1 cellular context compared by ENCODE assay signal in the genomic region with DNA sequence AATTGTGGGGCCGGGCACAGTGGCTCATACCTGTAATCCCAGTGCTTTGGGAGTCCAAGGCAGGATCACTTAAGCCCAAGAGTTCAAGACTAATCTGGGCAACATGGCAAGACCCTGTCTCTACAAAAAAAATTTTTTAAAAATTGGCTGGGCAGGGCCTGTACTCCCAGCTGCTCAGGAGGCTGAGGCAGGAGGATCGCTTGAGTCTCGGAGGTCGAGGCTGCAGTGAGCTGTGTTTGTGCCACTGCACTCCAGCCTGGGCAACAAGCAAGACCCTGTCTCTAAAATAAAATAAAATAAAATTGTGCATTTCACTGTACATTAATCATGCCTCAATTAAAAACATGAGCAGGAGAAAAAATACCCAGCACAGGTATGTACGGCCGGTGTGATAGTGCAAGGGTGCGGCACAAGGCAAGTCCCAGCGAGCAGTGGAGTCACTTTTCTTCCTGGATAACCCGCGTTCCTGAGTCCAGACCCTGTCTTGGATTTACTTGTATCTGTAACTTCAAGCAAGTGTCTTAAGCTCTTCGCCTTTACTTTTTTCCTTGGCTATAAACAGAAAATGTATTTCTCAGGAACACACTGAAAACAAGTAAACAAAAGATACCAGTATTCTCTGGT.
TF ChIP-seq lines count a peak whose summit lies in the region.

No MANE protein-coding gene starts in this region.

TF ChIP-seq in A549, 52 proteins besides CTCF, POLR2A, EP300 and RAD21:
- TF ChIP-seq EHMT2 (IDR thresholded peaks at IDR 0.05; ENCODE audit: low read depth) (no peak), RARB (CRISPR knock-in tag; IDR thresholded peaks at IDR 0.05) (no peak), SMC3 (IDR thresholded peaks at IDR 0.05) (no peak), JUNB (IDR thresholded peaks at IDR 0.05) (no peak), HOXA7 (CRISPR knock-in tag; IDR thresholded peaks at IDR 0.05) (no peak), POLR2AphosphoS2 (conservative IDR thresholded peaks at IDR 0.05; ENCODE audit: low read length) (no peak), SREBF2 (IDR thresholded peaks at IDR 0.05) (no peak), FOSL2 (IDR thresholded peaks at IDR 0.05) (no peak), FOSL2 (CRISPR knock-in tag; IDR thresholded peaks at IDR 0.05) (no peak), HOXB13 (CRISPR knock-in tag; IDR thresholded peaks at IDR 0.05; ENCODE audit: low read depth) (no peak), CBX8 (IDR thresholded peaks at IDR 0.05) (no peak), GATA3 (IDR thresholded peaks at IDR 0.05; ENCODE audit: borderline replicate concordance) (no peak)
- TF ChIP-seq, protein P1, sequence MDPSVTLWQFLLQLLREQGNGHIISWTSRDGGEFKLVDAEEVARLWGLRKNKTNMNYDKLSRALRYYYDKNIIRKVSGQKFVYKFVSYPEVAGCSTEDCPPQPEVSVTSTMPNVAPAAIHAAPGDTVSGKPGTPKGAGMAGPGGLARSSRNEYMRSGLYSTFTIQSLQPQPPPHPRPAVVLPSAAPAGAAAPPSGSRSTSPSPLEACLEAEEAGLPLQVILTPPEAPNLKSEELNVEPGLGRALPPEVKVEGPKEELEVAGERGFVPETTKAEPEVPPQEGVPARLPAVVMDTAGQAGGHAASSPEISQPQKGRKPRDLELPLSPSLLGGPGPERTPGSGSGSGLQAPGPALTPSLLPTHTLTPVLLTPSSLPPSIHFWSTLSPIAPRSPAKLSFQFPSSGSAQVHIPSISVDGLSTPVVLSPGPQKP (IDR thresholded peaks at IDR 0.05; ENCODE audit: low read depth, low read length) = no peak
- TF ChIP-seq, protein P2, sequence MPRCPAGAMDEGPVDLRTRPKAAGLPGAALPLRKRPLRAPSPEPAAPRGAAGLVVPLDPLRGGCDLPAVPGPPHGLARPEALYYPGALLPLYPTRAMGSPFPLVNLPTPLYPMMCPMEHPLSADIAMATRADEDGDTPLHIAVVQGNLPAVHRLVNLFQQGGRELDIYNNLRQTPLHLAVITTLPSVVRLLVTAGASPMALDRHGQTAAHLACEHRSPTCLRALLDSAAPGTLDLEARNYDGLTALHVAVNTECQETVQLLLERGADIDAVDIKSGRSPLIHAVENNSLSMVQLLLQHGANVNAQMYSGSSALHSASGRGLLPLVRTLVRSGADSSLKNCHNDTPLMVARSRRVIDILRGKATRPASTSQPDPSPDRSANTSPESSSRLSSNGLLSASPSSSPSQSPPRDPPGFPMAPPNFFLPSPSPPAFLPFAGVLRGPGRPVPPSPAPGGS (IDR thresholded peaks at IDR 0.05) = no peak
- TF ChIP-seq, protein P3, sequence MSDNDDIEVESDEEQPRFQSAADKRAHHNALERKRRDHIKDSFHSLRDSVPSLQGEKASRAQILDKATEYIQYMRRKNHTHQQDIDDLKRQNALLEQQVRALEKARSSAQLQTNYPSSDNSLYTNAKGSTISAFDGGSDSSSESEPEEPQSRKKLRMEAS (IDR thresholded peaks at IDR 0.05) = no peak
